1 cellular context compared by ENCODE assay signal in the genomic region with DNA sequence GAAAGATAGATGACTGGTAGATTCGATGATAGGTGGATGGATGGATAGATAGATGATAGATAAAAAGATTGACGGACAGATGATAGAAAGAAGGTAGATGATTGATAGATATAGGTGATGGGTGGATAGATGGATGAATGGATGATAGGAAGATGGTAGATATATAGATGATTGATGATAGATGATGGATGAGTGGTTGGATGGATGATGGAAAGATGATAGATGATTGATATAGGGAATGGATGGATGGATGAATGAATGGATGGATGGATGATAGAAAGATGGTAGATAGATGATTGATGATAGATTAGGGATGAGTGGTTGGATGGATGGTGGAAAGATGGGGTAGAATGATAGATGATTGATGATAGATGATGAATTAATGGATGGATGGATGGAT.
TF ChIP-seq lines count a peak whose summit lies in the region.

No MANE protein-coding gene starts in this region.

TF ChIP-seq in K562, 482 proteins besides CTCF, POLR2A, EP300 and RAD21 (continued from another document):
- TF ChIP-seq, protein P1, sequence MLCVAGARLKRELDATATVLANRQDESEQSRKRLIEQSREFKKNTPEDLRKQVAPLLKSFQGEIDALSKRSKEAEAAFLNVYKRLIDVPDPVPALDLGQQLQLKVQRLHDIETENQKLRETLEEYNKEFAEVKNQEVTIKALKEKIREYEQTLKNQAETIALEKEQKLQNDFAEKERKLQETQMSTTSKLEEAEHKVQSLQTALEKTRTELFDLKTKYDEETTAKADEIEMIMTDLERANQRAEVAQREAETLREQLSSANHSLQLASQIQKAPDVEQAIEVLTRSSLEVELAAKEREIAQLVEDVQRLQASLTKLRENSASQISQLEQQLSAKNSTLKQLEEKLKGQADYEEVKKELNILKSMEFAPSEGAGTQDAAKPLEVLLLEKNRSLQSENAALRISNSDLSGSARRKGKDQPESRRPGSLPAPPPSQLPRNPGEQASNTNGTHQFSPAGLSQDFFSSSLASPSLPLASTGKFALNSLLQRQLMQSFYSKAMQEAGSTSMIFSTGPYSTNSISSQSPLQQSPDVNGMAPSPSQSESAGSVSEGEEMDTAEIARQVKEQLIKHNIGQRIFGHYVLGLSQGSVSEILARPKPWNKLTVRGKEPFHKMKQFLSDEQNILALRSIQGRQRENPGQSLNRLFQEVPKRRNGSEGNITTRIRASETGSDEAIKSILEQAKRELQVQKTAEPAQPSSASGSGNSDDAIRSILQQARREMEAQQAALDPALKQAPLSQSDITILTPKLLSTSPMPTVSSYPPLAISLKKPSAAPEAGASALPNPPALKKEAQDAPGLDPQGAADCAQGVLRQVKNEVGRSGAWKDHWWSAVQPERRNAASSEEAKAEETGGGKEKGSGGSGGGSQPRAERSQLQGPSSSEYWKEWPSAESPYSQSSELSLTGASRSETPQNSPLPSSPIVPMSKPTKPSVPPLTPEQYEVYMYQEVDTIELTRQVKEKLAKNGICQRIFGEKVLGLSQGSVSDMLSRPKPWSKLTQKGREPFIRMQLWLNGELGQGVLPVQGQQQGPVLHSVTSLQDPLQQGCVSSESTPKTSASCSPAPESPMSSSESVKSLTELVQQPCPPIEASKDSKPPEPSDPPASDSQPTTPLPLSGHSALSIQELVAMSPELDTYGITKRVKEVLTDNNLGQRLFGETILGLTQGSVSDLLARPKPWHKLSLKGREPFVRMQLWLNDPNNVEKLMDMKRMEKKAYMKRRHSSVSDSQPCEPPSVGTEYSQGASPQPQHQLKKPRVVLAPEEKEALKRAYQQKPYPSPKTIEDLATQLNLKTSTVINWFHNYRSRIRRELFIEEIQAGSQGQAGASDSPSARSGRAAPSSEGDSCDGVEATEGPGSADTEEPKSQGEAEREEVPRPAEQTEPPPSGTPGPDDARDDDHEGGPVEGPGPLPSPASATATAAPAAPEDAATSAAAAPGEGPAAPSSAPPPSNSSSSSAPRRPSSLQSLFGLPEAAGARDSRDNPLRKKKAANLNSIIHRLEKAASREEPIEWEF (CRISPR knock-in tag; IDR thresholded peaks at IDR 0.05), result no peak
- TF ChIP-seq ZNF124 (CRISPR knock-in tag; IDR thresholded peaks at IDR 0.05), result no peak
- no peak for TF ChIP-seq ZNF354B (CRISPR knock-in tag; IDR thresholded peaks at IDR 0.05)
- TF ChIP-seq, protein P2, sequence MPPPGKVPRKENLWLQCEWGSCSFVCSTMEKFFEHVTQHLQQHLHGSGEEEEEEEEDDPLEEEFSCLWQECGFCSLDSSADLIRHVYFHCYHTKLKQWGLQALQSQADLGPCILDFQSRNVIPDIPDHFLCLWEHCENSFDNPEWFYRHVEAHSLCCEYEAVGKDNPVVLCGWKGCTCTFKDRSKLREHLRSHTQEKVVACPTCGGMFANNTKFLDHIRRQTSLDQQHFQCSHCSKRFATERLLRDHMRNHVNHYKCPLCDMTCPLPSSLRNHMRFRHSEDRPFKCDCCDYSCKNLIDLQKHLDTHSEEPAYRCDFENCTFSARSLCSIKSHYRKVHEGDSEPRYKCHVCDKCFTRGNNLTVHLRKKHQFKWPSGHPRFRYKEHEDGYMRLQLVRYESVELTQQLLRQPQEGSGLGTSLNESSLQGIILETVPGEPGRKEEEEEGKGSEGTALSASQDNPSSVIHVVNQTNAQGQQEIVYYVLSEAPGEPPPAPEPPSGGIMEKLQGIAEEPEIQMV (tag; conservative IDR thresholded peaks at IDR 0.05; ENCODE audit: low read depth), result no peak
- TF ChIP-seq POLR2H (tag; IDR thresholded peaks at IDR 0.05; ENCODE audit: low read depth), result no peak
- TF ChIP-seq, protein P3, sequence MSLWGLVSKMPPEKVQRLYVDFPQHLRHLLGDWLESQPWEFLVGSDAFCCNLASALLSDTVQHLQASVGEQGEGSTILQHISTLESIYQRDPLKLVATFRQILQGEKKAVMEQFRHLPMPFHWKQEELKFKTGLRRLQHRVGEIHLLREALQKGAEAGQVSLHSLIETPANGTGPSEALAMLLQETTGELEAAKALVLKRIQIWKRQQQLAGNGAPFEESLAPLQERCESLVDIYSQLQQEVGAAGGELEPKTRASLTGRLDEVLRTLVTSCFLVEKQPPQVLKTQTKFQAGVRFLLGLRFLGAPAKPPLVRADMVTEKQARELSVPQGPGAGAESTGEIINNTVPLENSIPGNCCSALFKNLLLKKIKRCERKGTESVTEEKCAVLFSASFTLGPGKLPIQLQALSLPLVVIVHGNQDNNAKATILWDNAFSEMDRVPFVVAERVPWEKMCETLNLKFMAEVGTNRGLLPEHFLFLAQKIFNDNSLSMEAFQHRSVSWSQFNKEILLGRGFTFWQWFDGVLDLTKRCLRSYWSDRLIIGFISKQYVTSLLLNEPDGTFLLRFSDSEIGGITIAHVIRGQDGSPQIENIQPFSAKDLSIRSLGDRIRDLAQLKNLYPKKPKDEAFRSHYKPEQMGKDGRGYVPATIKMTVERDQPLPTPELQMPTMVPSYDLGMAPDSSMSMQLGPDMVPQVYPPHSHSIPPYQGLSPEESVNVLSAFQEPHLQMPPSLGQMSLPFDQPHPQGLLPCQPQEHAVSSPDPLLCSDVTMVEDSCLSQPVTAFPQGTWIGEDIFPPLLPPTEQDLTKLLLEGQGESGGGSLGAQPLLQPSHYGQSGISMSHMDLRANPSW (CRISPR knock-in tag; IDR thresholded peaks at IDR 0.05), result no peak
- TF ChIP-seq RB1 (IDR thresholded peaks at IDR 0.05; ENCODE audit: low read depth), result no peak
- no peak for TF ChIP-seq RBM25 (IDR thresholded peaks at IDR 0.05; ENCODE audit: low read depth, low read length, severe bottlenecking)
- TF ChIP-seq, protein P4, sequence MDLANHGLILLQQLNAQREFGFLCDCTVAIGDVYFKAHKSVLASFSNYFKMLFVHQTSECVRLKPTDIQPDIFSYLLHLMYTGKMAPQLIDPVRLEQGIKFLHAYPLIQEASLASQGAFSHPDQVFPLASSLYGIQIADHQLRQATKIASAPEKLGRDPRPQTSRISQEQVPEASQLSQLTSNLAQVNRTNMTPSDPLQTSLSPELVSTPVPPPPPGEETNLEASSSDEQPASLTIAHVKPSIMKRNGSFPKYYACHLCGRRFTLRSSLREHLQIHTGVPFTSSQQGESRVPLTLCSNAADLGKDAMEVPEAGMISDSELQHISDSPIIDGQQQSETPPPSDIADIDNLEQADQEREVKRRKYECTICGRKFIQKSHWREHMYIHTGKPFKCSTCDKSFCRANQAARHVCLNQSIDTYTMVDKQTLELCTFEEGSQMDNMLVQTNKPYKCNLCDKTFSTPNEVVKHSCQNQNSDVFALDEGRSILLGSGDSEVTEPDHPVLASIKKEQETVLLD (IDR thresholded peaks at IDR 0.05), result no peak
- peak; percentile 9; the same call in 1 of the 2 replicates for TF ChIP-seq MTA1 (IDR thresholded peaks at IDR 0.05; ENCODE audit: borderline replicate concordance)
- no peak for TF ChIP-seq SAP30 (IDR thresholded peaks at IDR 0.05; ENCODE audit: borderline replicate concordance, insufficient read depth, low read depth, low read length, poor library complexity, severe bottlenecking)
- TF ChIP-seq NR4A1 (CRISPR knock-in tag; IDR thresholded peaks at IDR 0.05), result no peak
- TF ChIP-seq NR4A1 (tag; IDR thresholded peaks at IDR 0.05), result no peak
- TF ChIP-seq SMC3 (conservative IDR thresholded peaks at IDR 0.05; ENCODE audit: insufficient read depth, low read depth, low read length), result no peak
- no peak for TF ChIP-seq RBM34 (IDR thresholded peaks at IDR 0.05; ENCODE audit: borderline replicate concordance, insufficient read depth, low read length)
- TF ChIP-seq POLR3A (IDR thresholded peaks at IDR 0.05; ENCODE audit: borderline replicate concordance, extremely low read depth, insufficient read depth, insufficient read length), result no peak
- no peak for TF ChIP-seq STAT5B (CRISPR knock-in tag; IDR thresholded peaks at IDR 0.05)
